Comparison of ENCODE assay signal across 3 cellular contexts in the genomic region with DNA sequence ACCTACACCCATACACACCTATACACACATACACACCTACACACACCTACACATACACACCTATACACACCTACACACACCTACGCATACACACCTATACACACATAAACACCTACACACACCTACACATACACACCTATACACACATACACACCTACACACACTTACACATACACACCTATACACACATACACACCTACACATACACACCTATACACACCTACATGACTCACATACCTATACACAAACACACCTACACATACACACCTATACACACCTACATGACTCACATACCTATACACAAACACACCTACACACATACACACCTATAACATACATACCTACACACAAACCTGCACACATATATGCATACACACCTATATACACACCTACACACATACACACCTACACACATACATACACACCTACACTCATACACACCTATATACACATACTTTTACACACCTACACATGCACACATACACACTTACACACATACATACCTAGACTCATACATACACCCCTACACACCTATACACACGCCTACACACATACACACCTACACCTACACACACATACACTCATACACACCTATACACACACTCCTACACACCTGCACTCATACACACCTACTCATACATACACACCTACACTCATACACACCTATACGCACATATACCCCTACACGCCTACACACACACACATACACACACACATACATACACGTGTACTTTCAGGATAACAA.
A peak's percentile ranks its signal among the peaks of the same experiment; 100 is the strongest.
TF ChIP-seq lines count a peak whose summit lies in the region.

No MANE protein-coding gene starts in this region.

TF ChIP-seq in IMR-90, 13 proteins besides CTCF, POLR2A, EP300 and RAD21:
- TF ChIP-seq CHD1 (IDR thresholded peaks at IDR 0.05; ENCODE audit: low read depth, low read length) (no peak), SMC3 (IDR thresholded peaks at IDR 0.05; ENCODE audit: low read depth, low read length) (no peak), RFX5 (IDR thresholded peaks at IDR 0.05; ENCODE audit: low read depth, low read length) (no peak), MAZ (IDR thresholded peaks at IDR 0.05; ENCODE audit: borderline replicate concordance, low read depth, low read length) (no peak)
- TF ChIP-seq, protein P1, sequence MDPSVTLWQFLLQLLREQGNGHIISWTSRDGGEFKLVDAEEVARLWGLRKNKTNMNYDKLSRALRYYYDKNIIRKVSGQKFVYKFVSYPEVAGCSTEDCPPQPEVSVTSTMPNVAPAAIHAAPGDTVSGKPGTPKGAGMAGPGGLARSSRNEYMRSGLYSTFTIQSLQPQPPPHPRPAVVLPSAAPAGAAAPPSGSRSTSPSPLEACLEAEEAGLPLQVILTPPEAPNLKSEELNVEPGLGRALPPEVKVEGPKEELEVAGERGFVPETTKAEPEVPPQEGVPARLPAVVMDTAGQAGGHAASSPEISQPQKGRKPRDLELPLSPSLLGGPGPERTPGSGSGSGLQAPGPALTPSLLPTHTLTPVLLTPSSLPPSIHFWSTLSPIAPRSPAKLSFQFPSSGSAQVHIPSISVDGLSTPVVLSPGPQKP (IDR thresholded peaks at IDR 0.05; ENCODE audit: borderline replicate concordance, low read depth, low read length): no peak

TF ChIP-seq in H1, 55 proteins besides CTCF, POLR2A, EP300 and RAD21:
- no peak for TF ChIP-seq EZH2 (IDR thresholded peaks at IDR 0.05; ENCODE audit: low read depth, low read length, severe bottlenecking)
- TF ChIP-seq BRCA1 (IDR thresholded peaks at IDR 0.05; ENCODE audit: low read depth, low read length): no peak
- no peak for TF ChIP-seq TBP (IDR thresholded peaks at IDR 0.05; ENCODE audit: low read depth, low read length)
- TF ChIP-seq SIRT6 (IDR thresholded peaks at IDR 0.05; ENCODE audit: low read length): no peak
- TF ChIP-seq KDM5A (IDR thresholded peaks at IDR 0.05; ENCODE audit: low read length): no peak
- no peak for TF ChIP-seq KDM1A (IDR thresholded peaks at IDR 0.05; ENCODE audit: borderline replicate concordance, low read length)
- TF ChIP-seq, protein P2, sequence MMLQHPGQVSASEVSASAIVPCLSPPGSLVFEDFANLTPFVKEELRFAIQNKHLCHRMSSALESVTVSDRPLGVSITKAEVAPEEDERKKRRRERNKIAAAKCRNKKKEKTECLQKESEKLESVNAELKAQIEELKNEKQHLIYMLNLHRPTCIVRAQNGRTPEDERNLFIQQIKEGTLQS (IDR thresholded peaks at IDR 0.05; ENCODE audit: insufficient read depth, low read depth, low read length): no peak
- no peak for TF ChIP-seq JUN (IDR thresholded peaks at IDR 0.05; ENCODE audit: low read depth, low read length)
- TF ChIP-seq, protein P3, sequence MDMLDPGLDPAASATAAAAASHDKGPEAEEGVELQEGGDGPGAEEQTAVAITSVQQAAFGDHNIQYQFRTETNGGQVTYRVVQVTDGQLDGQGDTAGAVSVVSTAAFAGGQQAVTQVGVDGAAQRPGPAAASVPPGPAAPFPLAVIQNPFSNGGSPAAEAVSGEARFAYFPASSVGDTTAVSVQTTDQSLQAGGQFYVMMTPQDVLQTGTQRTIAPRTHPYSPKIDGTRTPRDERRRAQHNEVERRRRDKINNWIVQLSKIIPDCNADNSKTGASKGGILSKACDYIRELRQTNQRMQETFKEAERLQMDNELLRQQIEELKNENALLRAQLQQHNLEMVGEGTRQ (IDR thresholded peaks at IDR 0.05; ENCODE audit: low read length): no peak
- no peak for TF ChIP-seq TEAD4 (IDR thresholded peaks at IDR 0.05; ENCODE audit: low read depth, low read length)
- TF ChIP-seq SUZ12 (IDR thresholded peaks at IDR 0.05; ENCODE audit: low read length): no peak
- TF ChIP-seq HDAC2 (IDR thresholded peaks at IDR 0.05; ENCODE audit: borderline replicate concordance in 1 of 2, low read depth in 2 of 2, low read length in 2 of 2): no peak
- TF ChIP-seq PHF8 (conservative IDR thresholded peaks at IDR 0.05; ENCODE audit: low read depth, low read length): no peak

TF ChIP-seq in neural cell, 6 proteins besides CTCF, POLR2A, EP300 and RAD21:
- TF ChIP-seq EZH2 (IDR thresholded peaks at IDR 0.05; ENCODE audit: borderline replicate concordance, insufficient read depth, low read length, poor library complexity, severe bottlenecking) (no peak), POLR2AphosphoS5 (IDR thresholded peaks at IDR 0.05) (peak; percentile 37)
